ENCODE assay signal across 15 cellular contexts in the genomic region with DNA sequence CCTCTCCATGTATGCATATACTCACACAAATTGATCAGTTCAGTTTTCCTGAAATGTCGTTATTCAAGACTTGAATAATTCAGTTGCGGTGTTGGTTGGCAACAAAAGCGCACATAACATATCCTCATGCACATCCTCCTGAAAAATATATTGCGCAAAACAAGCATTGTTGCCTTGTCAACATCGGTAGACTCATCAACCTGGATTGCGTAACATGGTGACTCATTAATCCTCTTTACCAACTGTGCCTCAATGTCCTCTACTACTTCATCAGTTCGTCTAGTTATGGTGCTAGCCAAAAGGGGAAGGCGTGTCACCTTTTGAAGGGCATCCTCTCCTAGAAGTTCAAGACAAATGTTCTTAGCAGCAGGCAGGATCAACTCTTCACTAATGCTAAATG.
"Had no signal": no experiment of that assay in that cellular context is flagged by ENCODE, and none has a peak within 500 bp of the region (broad histone marks: within the 10 kb centered on the region; RNA-seq: fewer than 3 reads in every experiment).

No MANE protein-coding gene starts in this region.

- DNase-seq: activated CD4-positive, alpha-beta T cell treated with anti-CD3 and anti-CD28 coated beads for 4 hours; activated CD8-positive, alpha-beta T cell treated with anti-CD3 and anti-CD28 coated beads, Interleukin-2, amount 10 ng/mL, durations not matched to agents 7 days and 5 days; activated naive CD4-positive, alpha-beta T cell treated with Interleukin-2 at 50 U/mL for 16 hours; central memory CD4-positive, alpha-beta T cell; effector CD4-positive, alpha-beta T cell; left colon; natural killer cell; right cardiac atrium; spleen; stimulated activated CD4-positive, alpha-beta T cell treated with anti-CD3 and anti-CD28 coated beads, Interleukin-1b, Interleukin-23, amount 100 ng/mL, for 48 hours; T-helper 9 cell; tibial artery had no signal

- H3K36me3 ChIP-seq: spleen, tibial artery, vagina had no signal

- FAIRE-seq: endothelial cell of umbilical vein had no signal

- H3K4me1 ChIP-seq: spleen, tibial artery, vagina had no signal

- H3K27ac ChIP-seq: coronary artery, spleen, tibial artery, vagina had no signal

- H3K27me3 ChIP-seq: spleen, tibial artery, vagina had no signal

- H3K4me3 ChIP-seq: coronary artery, spleen, tibial artery, vagina had no signal

- H3K9me3 ChIP-seq: tibial artery, vagina had no signal
